Comparison of ENCODE assay signal across 17 cellular contexts in the genomic region with DNA sequence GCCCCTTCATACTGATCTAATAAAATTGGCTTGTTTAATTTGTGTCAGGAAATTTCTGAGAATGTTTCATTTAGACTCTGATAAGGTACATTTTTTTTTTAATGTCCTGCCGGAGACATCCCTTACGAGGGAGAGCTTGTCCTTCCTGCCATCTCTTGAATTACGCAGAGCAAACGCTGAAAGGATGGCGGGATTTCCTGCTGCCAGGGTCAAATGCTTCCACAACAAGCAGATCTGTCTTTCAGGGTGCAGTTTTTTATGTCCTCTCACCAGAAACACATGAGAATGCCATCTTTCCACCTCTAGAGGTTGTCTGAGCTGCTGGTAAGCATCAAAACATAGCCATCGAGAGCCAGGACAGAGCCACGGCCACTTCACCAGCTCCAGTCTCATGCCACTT.
DNase-seq lines count a peak whose midpoint lies in the region; ATAC-seq, FAIRE-seq and TF ChIP-seq lines count a peak whose summit lies in the region.
"Had no signal": no experiment of that assay in that cellular context is flagged by ENCODE, and none has a peak within 500 bp of the region (broad histone marks: within the 10 kb centered on the region; RNA-seq: fewer than 3 reads in every experiment).

No MANE protein-coding gene starts in this region.

- no peak overlapping the region for H4K91ac ChIP-seq in H1 (replicated peaks; ENCODE audit: insufficient read length, low read length)

- TF ChIP-seq POLR2A in right lobe of liver (IDR thresholded peaks at IDR 0.05) (no peak), HepG2 (IDR thresholded peaks at IDR 0.05; ENCODE audit: insufficient read depth in 1 of 2, low read depth in 2 of 2, low read length in 2 of 2) (no peak), H1 (IDR thresholded peaks at IDR 0.05; ENCODE audit: control extremely low read depth in 1 of 2, low read depth in 2 of 2, low read length in 2 of 2) (no peak), H54 (IDR thresholded peaks at IDR 0.05; ENCODE audit: low read depth, low read length) (no peak)

- H3K9me3 ChIP-seq in right lobe of liver, result no peaks in the 10 kb centered on the region
- no peaks in the 10 kb centered on the region for H3K9me3 ChIP-seq in HepG2 (ENCODE audit: low read length)
- no peaks in the 10 kb centered on the region for H3K9me3 ChIP-seq in H1 (ENCODE audit: insufficient read depth in 2 of 2, low read depth in 1 of 2, low read length in 1 of 2)
- no peaks in the 10 kb centered on the region for H3K9me3 ChIP-seq in pancreas

- no peak overlapping the region for H4K5ac ChIP-seq in H1 (ENCODE audit: insufficient read length, low read depth, low read length)

- no peak overlapping the region for H2BK15ac ChIP-seq in H1 (ENCODE audit: low read length)

- H4K20me1 ChIP-seq in HepG2 (ENCODE audit: insufficient read depth, low read length) (no peaks in the 10 kb centered on the region), H1 (replicated peaks in 1 of 2; ENCODE audit: control insufficient read depth in 1 of 2, insufficient read depth in 2 of 2, low read length in 2 of 2) (no peaks in the 10 kb centered on the region)

- H2BK20ac ChIP-seq in H1 (ENCODE audit: low read length), result no peak overlapping the region

- H3K4me3 ChIP-seq in right lobe of liver (no peak overlapping the region), HepG2 (replicated peaks in 1 of 3; ENCODE audit: insufficient read depth in 1 of 3, low read depth in 2 of 3, low read length in 3 of 3) (no peak overlapping the region), H1 (ENCODE audit: extremely low read depth in 1 of 4, insufficient read depth in 2 of 4, low read depth in 3 of 4, low read length in 4 of 4) (no peak overlapping the region), pancreas (no peak overlapping the region)

- no peak overlapping the region for H3K14ac ChIP-seq in H1 (ENCODE audit: insufficient read length)

- no peak overlapping the region for H2BK5ac ChIP-seq in H1 (ENCODE audit: low read depth, low read length)

- ATAC-seq in right lobe of liver, result peak in 3 of 4 donors; percentile 30 to 58 (median 37)
- ATAC-seq in HepG2, result no peak
- no peak for ATAC-seq in pancreas
- ATAC-seq: activated CD4-positive, alpha-beta T cell treated with anti-CD3 and anti-CD28 coated beads for 36 hours; activated naive CD8-positive, alpha-beta T cell treated with anti-CD3 and anti-CD28 coated beads, Interleukin-2, amount 50 U/mL, for 24 hours had no signal

- H3K27ac ChIP-seq in right lobe of liver (peak overlapping the region in 1 of 3 donors; percentile 18), HepG2 (ENCODE audit: extremely low read length, insufficient read depth, low read length) (no peak overlapping the region), H1 (ENCODE audit: low read depth, low read length) (no peak overlapping the region), pancreas (no peak overlapping the region)
- H3K27ac ChIP-seq: brain microvascular endothelial cell, C4-2B had no signal

- no peaks in the 10 kb centered on the region for H3K79me1 ChIP-seq in H1 (ENCODE audit: low read depth, low read length)

- H3K36me3 ChIP-seq in right lobe of liver (no peaks in the 10 kb centered on the region), HepG2 (replicated peaks in 1 of 2; ENCODE audit: control insufficient read depth in 1 of 2, insufficient read depth in 2 of 2, low read length in 2 of 2) (no peaks in the 10 kb centered on the region), H1 (ENCODE audit: control insufficient read depth in 2 of 4, insufficient read depth in 4 of 4, low read length in 3 of 4) (no peaks in the 10 kb centered on the region), pancreas (no peaks in the 10 kb centered on the region)
- H3K36me3 ChIP-seq: brain microvascular endothelial cell had no signal

- TF ChIP-seq CTCF in right lobe of liver (IDR thresholded peaks at IDR 0.05) (no peak), HepG2 (CRISPR knock-in tag; IDR thresholded peaks at IDR 0.05) (no peak), H1 (IDR thresholded peaks at IDR 0.05; ENCODE audit: control extremely low read depth in 1 of 3, insufficient read depth in 1 of 3, low read depth in 1 of 3, low read length in 3 of 3) (no peak), mesothelial cell of epicardium (IDR thresholded peaks at IDR 0.05; ENCODE audit: unreplicated experiment) (no peak), pancreas (IDR thresholded peaks at IDR 0.05) (no peak)

- no peaks in the 10 kb centered on the region for H3K27me3 ChIP-seq in right lobe of liver
- H3K27me3 ChIP-seq in HepG2 (ENCODE audit: control insufficient read depth in 1 of 2, insufficient read depth in 2 of 2, low read length in 2 of 2), result no peaks in the 10 kb centered on the region; a peak in 1 of 5 replicates
- no peaks in the 10 kb centered on the region for H3K27me3 ChIP-seq in H1 (replicated peaks in 1 of 4; ENCODE audit: control insufficient read depth in 3 of 4, extremely low read depth in 1 of 4, insufficient read depth in 3 of 4, low read length in 3 of 4)
- H3K27me3 ChIP-seq in pancreas, result no peaks in the 10 kb centered on the region
- H3K27me3 ChIP-seq: brain microvascular endothelial cell had no signal

- no peak overlapping the region for H2BK12ac ChIP-seq in H1 (ENCODE audit: low read depth, low read length)

- H3K18ac ChIP-seq in H1 (ENCODE audit: extremely low read depth, low read length), result no peak overlapping the region

- H3K9ac ChIP-seq in HepG2 (ENCODE audit: insufficient read depth, low read depth, low read length) (no peak overlapping the region), H1 (replicated peaks in 1 of 4; ENCODE audit: extremely low read depth in 1 of 4, low read depth in 3 of 4, low read length in 3 of 4) (no peak overlapping the region)

- intact Hi-C loops in right lobe of liver (cut with DNase I) (no loop called here), HepG2 (cut with micrococcal nuclease; ENCODE audit: unreplicated experiment) (no loop called here), pancreas (cut with DNase I) (no loop called here)

- no peak overlapping the region for H3K23ac ChIP-seq in H1 (ENCODE audit: insufficient read length)

- no peaks in the 10 kb centered on the region; the same call in 1 of the 2 replicates for H3K23me2 ChIP-seq in H1 (ENCODE audit: low read depth, low read length)

- no peak overlapping the region for H2AK5ac ChIP-seq in H1 (ENCODE audit: low read depth, low read length)

- H3K27me3 Mint-ChIP-seq in mesothelial cell of epicardium (ENCODE audit: low read depth), result no peaks in the 10 kb centered on the region

- no peak overlapping the region for H3K4ac ChIP-seq in H1 (replicated peaks; ENCODE audit: insufficient read length, low read depth, low read length)

- no peaks in the 10 kb centered on the region for H3K79me2 ChIP-seq in HepG2 (ENCODE audit: insufficient read depth, low read length)
- H3K79me2 ChIP-seq in H1 (ENCODE audit: control insufficient read depth in 1 of 2, insufficient read depth in 2 of 2, low read length in 2 of 2), result no peaks in the 10 kb centered on the region

- no peaks in the 10 kb centered on the region for H3K9me3 Mint-ChIP-seq in mesothelial cell of epicardium
- H3K9me3 Mint-ChIP-seq: activated naive CD8-positive, alpha-beta T cell treated with anti-CD3 and anti-CD28 coated beads, Interleukin-2, amount 50 U/mL, for 24 hours had no signal

- no peak overlapping the region; the same call in 1 of the 2 replicates for H4K8ac ChIP-seq in H1 (ENCODE audit: extremely low read depth, insufficient read depth, low read length)

- TF ChIP-seq RAD21 in HepG2 (CRISPR knock-in tag; IDR thresholded peaks at IDR 0.05) (no peak), H1 (IDR thresholded peaks at IDR 0.05 in 1 of 2, conservative IDR thresholded peaks at IDR 0.05 in 1 of 2; ENCODE audit: low read depth in 2 of 2, low read length in 2 of 2) (no peak)

- H2BK120ac ChIP-seq in H1 (replicated peaks; ENCODE audit: low read depth, low read length), result no peak overlapping the region

- H3K36me3 Mint-ChIP-seq in mesothelial cell of epicardium, result no peaks in the 10 kb centered on the region

- POLR2A ChIA-PET in HepG2 (lab: Yijun Ruan, JAX) (no interaction called here), H1 (lab: Charles Lee; ENCODE audit: partially characterized antibody) (interaction anchor here (1.6 kb wide), 1 partner anchor 16 kb away, joined by 4 read pairs; no protein-coding TSS in a partner anchor)

- BruUV-seq in HepG2 (replicated peaks; lab: Mats Ljungman, UMichigan), result no TSS peak

- 56% methylated on average over 7 of the region's 7 CpGs for WGBS in right lobe of liver (ENCODE audit: insufficient coverage, low coverage, low lambda C conversion rate, missing lambda C conversion rate)
- WGBS in HepG2 (ENCODE audit: low lambda C conversion rate), result 65% methylated on average over 7 of the region's 7 CpGs
- 85% methylated on average over 7 of the region's 7 CpGs; no CpG with 5 or more reads in 1 of the 2 experiments for WGBS in H1 (ENCODE audit: extremely low coverage in 1 of 2, insufficient coverage in 1 of 2, insufficient read length in 1 of 2, insufficient replicate concordance in 2 of 2, low coverage in 1 of 2, low lambda C conversion rate in 2 of 2, missing lambda C conversion rate in 1 of 2), 2 experiments
- WGBS in pancreas, 2 donors, result 33 to 40% methylated on average over 7 of the region's 7 CpGs

- H3K4me2 ChIP-seq in HepG2 (ENCODE audit: low read depth, low read length) (no peak overlapping the region), H1 (ENCODE audit: insufficient read depth in 1 of 2, low read depth in 2 of 2, low read length in 2 of 2) (no peak overlapping the region)

- H3K4me1 ChIP-seq in right lobe of liver (no peaks in the 10 kb centered on the region), HepG2 (ENCODE audit: insufficient read depth, low read length) (peaks cover 25% of the 10 kb centered on the region), H1 (replicated peaks in 1 of 4; ENCODE audit: control insufficient read depth in 3 of 4, insufficient read depth in 4 of 4, low read length in 3 of 4) (peaks cover 4 to 9% (median 6%) of the 10 kb centered on the region in 4 experiments; a peak in 5 of 7 replicates), pancreas (no peaks in the 10 kb centered on the region)

- H3K4me1 Mint-ChIP-seq in mesothelial cell of epicardium, result peaks cover 65% of the 10 kb centered on the region

- H3K4me3 Mint-ChIP-seq in mesothelial cell of epicardium, result peak overlapping the region; percentile 44
- H3K4me3 Mint-ChIP-seq: activated CD4-positive, alpha-beta T cell treated with anti-CD3 and anti-CD28 coated beads for 36 hours; activated naive CD8-positive, alpha-beta T cell treated with anti-CD3 and anti-CD28 coated beads, Interleukin-2, amount 50 U/mL, for 24 hours had no signal

- H3K56ac ChIP-seq in H1 (replicated peaks; ENCODE audit: insufficient read length, low read depth, low read length), result no peak overlapping the region

- in situ Hi-C loops in HepG2 (cut with HindIII; ENCODE audit: extremely low pct_ligation_motif_present, low pct_unique_long_range_greater_than_20kb), result no loop called here

- FAIRE-seq in HepG2 (lab: Jason Lieb, UNC) (no peak), H1 (lab: Jason Lieb, UNC) (no peak), H54 (lab: Jason Lieb, UNC) (no peak), pancreas (lab: Jason Lieb, UNC) (no peak)
- FAIRE-seq: GM18507 had no signal

- CTCF ChIA-PET in HepG2 (lab: Yijun Ruan, JAX; ENCODE audit: low intra/inter-chr PET ratio, low total read pairs), result no interaction called here
- CTCF ChIA-PET in H1 (lab: Charles Lee; ENCODE audit: partially characterized antibody), result interaction anchor here (1.0 to 3.3 kb wide), 4 partner anchors 13 to 56 kb away, joined by 3 to 16 read pairs (median 4); no protein-coding TSS in a partner anchor

- H2AFZ ChIP-seq in HepG2 (ENCODE audit: low read length) (no peak overlapping the region), H1 (ENCODE audit: low read length) (0 out of 2 replicates have a peak overlapping the region, but pooled peaks have one; percentile 11)

- DNase-seq in right lobe of liver (no peak), HepG2 (ENCODE audit: low spot score) (no peak), H1 (ENCODE audit: low read depth in 1 of 2, low spot score in 2 of 2) (no peak), mesothelial cell of epicardium (ENCODE audit: low spot score in 2 of 2, unreplicated experiment in 2 of 2) (no peak), AG08395 (ENCODE audit: low spot score) (no peak), H54 (ENCODE audit: insufficient read length, low spot score) (no peak), pancreas (no peak)
- DNase-seq in activated CD4-positive, alpha-beta T cell treated with anti-CD3 and anti-CD28 coated beads for 4 hours, result no peak
- DNase-seq: ACHN; activated CD4-positive, alpha-beta T cell treated with anti-CD3 and anti-CD28 coated beads for 36 hours; activated naive CD8-positive, alpha-beta T cell treated with anti-CD3 and anti-CD28 coated beads, Interleukin-2, amount 50 U/mL, for 24 hours; brain microvascular endothelial cell; cortex of kidney; NCI-H524 treated with DMSO at 0.1 percent for 48 hours; T-helper 1 cell had no signal

- TF ChIP-seq EP300 in HepG2 (IDR thresholded peaks at IDR 0.05; ENCODE audit: low read depth in 2 of 2, low read length in 2 of 2) (no peak), HepG2 (CRISPR knock-in tag; IDR thresholded peaks at IDR 0.05; ENCODE audit: borderline replicate concordance) (no peak), H1 (IDR thresholded peaks at IDR 0.05; ENCODE audit: borderline replicate concordance in 1 of 2, low read depth in 2 of 2, low read length in 2 of 2) (no peak)

- peak overlapping the region; percentile 86 for H3K27ac Mint-ChIP-seq in mesothelial cell of epicardium
- H3K27ac Mint-ChIP-seq: activated CD4-positive, alpha-beta T cell treated with anti-CD3 and anti-CD28 coated beads for 36 hours; activated naive CD8-positive, alpha-beta T cell treated with anti-CD3 and anti-CD28 coated beads, Interleukin-2, amount 50 U/mL, for 24 hours had no signal

Comparison
In these comparisons a context has a peak if more than half of its experiments do, and no peak if none do; other contexts are left out.
1. ATAC-seq: peak in right lobe of liver (3 of 4); none in HepG2 (single experiment) and pancreas (0 of 4).